ENCODE assay signal across 8 cellular contexts in genomic region chr19:5547881-5548280, GRCh38. TPM values are rescaled to one million over a fixed set of nuclear protein-coding genes. Genes with fewer than 3 reads are reported as not detected.
DNase-seq lines count a peak whose midpoint lies in the region; ATAC-seq and TF ChIP-seq lines count a peak whose summit lies in the region.

No MANE protein-coding gene starts in this region.

- DNase-seq in cardiac muscle cell (ENCODE audit: low read depth in 1 of 2, low spot score in 1 of 2) (peak; percentile 55 to 62), left cardiac atrium (no peak), NCI-H2029 treated with DMSO at 0.1 percent for 48 hours (lab: John Stamatoyannopoulos, UW) (peak; percentile 23), astrocyte of the cerebellum (ENCODE audit: low read depth) (peak; percentile 19), lung microvascular endothelial cell (ENCODE audit: low read depth in 2 of 2) (peak; percentile 45 to 50), SKM-1 (lab: John Stamatoyannopoulos, UW; ENCODE audit: unreplicated experiment) (no peak), GM19238 (ENCODE audit: insufficient read length, low spot score) (no peak)

- H3K4me1 ChIP-seq in cardiac muscle cell (ENCODE audit: low read depth), result peaks cover 9% of the 10 kb centered on the region

- no peaks in the 10 kb centered on the region for H3K9me3 ChIP-seq in cardiac muscle cell (ENCODE audit: low read depth)

- no peak overlapping the region for H3K4me3 ChIP-seq in cardiac muscle cell
- no peak overlapping the region for H3K4me3 ChIP-seq in astrocyte of the cerebellum (ENCODE audit: low read depth, low read length)

- no peak overlapping the region for H3K27ac ChIP-seq in cardiac muscle cell

- TF ChIP-seq CTCF in cardiac muscle cell (IDR thresholded peaks at IDR 0.05; ENCODE audit: low read depth, low read length) (peak; percentile 70), astrocyte of the cerebellum (IDR thresholded peaks at IDR 0.05; ENCODE audit: low read depth, low read length, missing control alignments) (peak; percentile 64)

- intact Hi-C loops in left cardiac atrium (cut with DNase I), result no loop called here

- in situ Hi-C loops in astrocyte of the cerebellum (cut with HindIII; ENCODE audit: low sequenced_read_pairs), result no loop called here

- no peak for ATAC-seq in left cardiac atrium
- no peak for ATAC-seq in GM19397 (IDR thresholded peaks at IDR 0.05; ENCODE audit: unreplicated experiment)

- no peaks in the 10 kb centered on the region for H3K27me3 ChIP-seq in cardiac muscle cell

- H3K36me3 ChIP-seq in cardiac muscle cell, result no peaks in the 10 kb centered on the region

RNA-seq across cellular contexts. Expression of gene TINCR, which starts 19.9 kb away (rescaled TPM):
- total RNA-seq in cardiac muscle cell (1.3 and 2.4 TPM in 2 replicates), left cardiac atrium (under 1 TPM; 0.15 to 0.37 TPM), lung microvascular endothelial cell (under 0.01 and 0.20 TPM in 2 replicates)
- polyA plus RNA-seq in cardiac muscle cell, result 1.9 and 3.7 TPM in 2 replicates

Comparison
In these comparisons a context has a peak if more than half of its experiments do, and no peak if none do; other contexts are left out.
1. DNase-seq: peak in cardiac muscle cell (2 of 2), NCI-H2029 treated with DMSO at 0.1 percent for 48 hours (single experiment), astrocyte of the cerebellum (single experiment) and lung microvascular endothelial cell (2 of 2); none in left cardiac atrium (single experiment), SKM-1 (single experiment) and GM19238 (single experiment).